ENCODE assay signal across 8 cellular contexts in the genomic region with DNA sequence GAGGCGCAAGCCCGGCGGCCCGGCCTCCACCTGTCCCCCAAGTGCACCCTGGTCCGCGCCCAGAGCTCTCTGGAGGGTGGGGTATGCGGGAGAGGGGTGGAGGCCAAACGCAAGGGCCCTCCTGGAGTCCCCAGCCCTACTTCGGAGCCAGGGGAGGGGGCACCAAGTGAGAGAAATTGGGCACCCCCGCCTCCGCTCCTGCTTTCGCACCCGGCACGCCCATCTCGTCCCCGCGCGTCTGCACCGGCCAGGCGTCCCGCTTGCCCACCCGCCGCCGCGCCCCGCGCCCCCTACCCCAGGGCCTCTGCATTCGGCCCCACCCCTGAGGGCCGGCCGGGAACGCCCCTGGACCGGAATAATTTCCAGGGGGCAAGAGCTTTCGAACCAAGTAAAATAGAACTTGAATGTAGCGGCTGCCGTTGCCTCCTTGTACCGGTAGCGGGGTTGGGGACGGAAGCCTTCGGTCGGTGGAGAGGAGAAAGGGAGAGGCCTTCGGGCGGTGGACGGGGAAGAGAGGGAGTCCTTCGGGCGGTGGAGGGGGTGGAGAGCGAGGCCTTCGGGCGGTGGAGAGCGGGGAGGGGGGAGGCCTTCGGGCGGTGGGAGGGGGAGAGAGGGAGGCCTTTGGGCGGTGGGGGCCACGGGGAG. TPM values are rescaled to one million over a fixed set of nuclear protein-coding genes. Genes with fewer than 3 reads are reported as not detected.
DNase-seq lines count a peak whose midpoint lies in the region; ATAC-seq and TF ChIP-seq lines count a peak whose summit lies in the region.

No MANE protein-coding gene starts in this region.

- peak in 2 of 3 donors; percentile 1 to 5 for ATAC-seq in natural killer cell
- no peak for ATAC-seq in GM18873 (IDR thresholded peaks at IDR 0.05; ENCODE audit: low FRiP score, unreplicated experiment)

- TF ChIP-seq CTCF in VCaP (conservative IDR thresholded peaks at IDR 0.05) (no peak), natural killer cell (IDR thresholded peaks at IDR 0.05) (no peak)

- DNase-seq in NCI-H82 (lab: John Stamatoyannopoulos, UW), result peak; percentile 87
- no peak for DNase-seq in NCI-H82 treated with DMSO at 0.1 percent for 48 hours (lab: John Stamatoyannopoulos, UW; ENCODE audit: unreplicated experiment)
- peak; percentile 46 for DNase-seq in LHCN-M2 (ENCODE audit: low read depth)
- DNase-seq in epidermal melanocyte (ENCODE audit: insufficient read length, low spot score), result peak; percentile 59
- no peak for DNase-seq in natural killer cell
- DNase-seq in NK-92 treated with Interleukin-12 subunit alpha and Interleukin-12 subunit beta, amount 100 ng/mL, for 24 hours (lab: John Stamatoyannopoulos, UW), result no peak

- peaks cover 12 to 31% of the 10 kb centered on the region in 2 donors for H3K4me1 Mint-ChIP-seq in natural killer cell

- peak overlapping the region; percentile 99 for H3K27ac ChIP-seq in VCaP

- intact Hi-C loops in natural killer cell (cut with micrococcal nuclease), result loop anchor here (1.0 to 10.0 kb wide), 3 partner anchors 38 to 314 kb away; a partner anchor contains a TSS

- H3K9me3 Mint-ChIP-seq in natural killer cell, result no peaks in the 10 kb centered on the region

- H3K4me3 Mint-ChIP-seq in natural killer cell, result peak overlapping the region; percentile 93

- H3K27ac Mint-ChIP-seq in natural killer cell, result peak overlapping the region; percentile 88 to 97

- no peaks in the 10 kb centered on the region for H3K36me3 Mint-ChIP-seq in natural killer cell

- no peaks in the 10 kb centered on the region for H3K27me3 Mint-ChIP-seq in natural killer cell (ENCODE audit: low read depth in 2 of 2)

RNA-seq across cellular contexts. Expression of a gene that starts 0.7 kb away (rescaled TPM):
- total RNA-seq in LHCN-M2 (2014; rRNA removed), result 109 and 122 TPM in 2 replicates
- polyA plus RNA-seq in LHCN-M2 (2012), result 370 TPM
- total RNA-seq in natural killer cell, result 10 to 100 TPM; 63.5 to 69.8 (median 67.7) TPM

RNA-seq across cellular contexts. Expression of a gene that starts 3.6 kb away (rescaled TPM):
- total RNA-seq in LHCN-M2 (2014; rRNA removed), result 3.8 and 7.2 TPM in 2 replicates
- 1.0 TPM for polyA plus RNA-seq in LHCN-M2 (2012)
- 1 to 10 TPM; 4.6 to 6.5 (median 5.8) TPM for total RNA-seq in natural killer cell

RNA-seq across cellular contexts. Expression of a gene that starts 6.2 kb away (rescaled TPM):
- total RNA-seq in LHCN-M2 (2014; rRNA removed) (3.1 and 3.6 TPM in 2 replicates), natural killer cell (10 to 100 TPM; 26.6 to 35.6 (median 31.5) TPM)
- polyA plus RNA-seq in LHCN-M2 (2012), result 4.9 TPM

RNA-seq across cellular contexts. Expression of a gene that starts 17.6 kb away (rescaled TPM):
- total RNA-seq in LHCN-M2 (2014; rRNA removed) (335 and 349 TPM in 2 replicates), natural killer cell (100 to 1,000 TPM; 208 to 255 (median 227) TPM)
- 679 TPM for polyA plus RNA-seq in LHCN-M2 (2012)

RNA-seq across cellular contexts. Expression of a gene that starts 37.8 kb away (rescaled TPM):
- total RNA-seq in LHCN-M2 (2014; rRNA removed), result 11.7 and 12.6 TPM in 2 replicates
- polyA plus RNA-seq in LHCN-M2 (2012), result 10.4 TPM
- total RNA-seq in natural killer cell, result 10 to 100 TPM; 17.4 to 35.5 (median 25.0) TPM

Comparison
In these comparisons a context has a peak if more than half of its experiments do, and no peak if none do; other contexts are left out.
1. DNase-seq: peak in NCI-H82 (single experiment), LHCN-M2 (single experiment) and epidermal melanocyte (single experiment); none in NCI-H82 treated with DMSO at 0.1 percent for 48 hours (single experiment), natural killer cell (single experiment) and NK-92 treated with Interleukin-12 subunit alpha and Interleukin-12 subunit beta, amount 100 ng/mL, for 24 hours (single experiment).